ENCODE assay signal across 11 cellular contexts in genomic region chr1:225754940-225755635, GRCh38. TPM values are rescaled to one million over a fixed set of nuclear protein-coding genes. Genes with fewer than 3 reads are reported as not detected.
DNase-seq lines count a peak whose midpoint lies in the region; ATAC-seq and TF ChIP-seq lines count a peak whose summit lies in the region.
"Had no signal": no experiment of that assay in that cellular context is flagged by ENCODE, and none has a peak within 500 bp of the region (broad histone marks: within the 10 kb centered on the region; RNA-seq: fewer than 3 reads in every experiment).

No MANE protein-coding gene starts in this region.

- no peaks in the 10 kb centered on the region for H3K36me3 ChIP-seq in lung (ENCODE audit: control insufficient read depth in 2 of 2, insufficient read depth in 2 of 2, low read length in 2 of 2)

- H3K27ac Mint-ChIP-seq in MCF 10A (ENCODE audit: low read depth, unreplicated experiment), result no peak overlapping the region
- no peak overlapping the region for H3K27ac Mint-ChIP-seq in stimulated activated naive B cell treated with anti-CD40 and anti-IgM and Interleukin-4, amounts not matched to agents 10 μg/mL and 1 μg/mL and 100 μg/mL, for 72 hours
- H3K27ac Mint-ChIP-seq: H9; stimulated activated effector memory CD8-positive, alpha-beta T cell treated with anti-CD3 and anti-CD28 coated beads, Interleukin-12 subunit alpha, Interleukin-12 subunit beta, amount 100 ng/mL, for 72 hours had no signal

- H3K36me3 Mint-ChIP-seq in MCF 10A (ENCODE audit: insufficient read depth, unreplicated experiment), result no peaks in the 10 kb centered on the region
- no peaks in the 10 kb centered on the region for H3K36me3 Mint-ChIP-seq in stimulated activated naive B cell treated with anti-CD40 and anti-IgM and Interleukin-4, amounts not matched to agents 10 μg/mL and 1 μg/mL and 100 μg/mL, for 72 hours
- H3K36me3 Mint-ChIP-seq: stimulated activated effector memory CD8-positive, alpha-beta T cell treated with anti-CD3 and anti-CD28 coated beads, Interleukin-12 subunit alpha, Interleukin-12 subunit beta, amount 100 ng/mL, for 72 hours had no signal

- WGBS in lung, 2 donors, result 30 to 42% methylated on average over 10 of the region's 10 CpGs

- POLR2A ChIA-PET in MCF 10A (lab: Yijun Ruan, JAX), result interaction anchor here (0.7 to 3.5 kb wide), 2 partner anchors 8 to 12 kb away, joined by 3 to 14 read pairs; no protein-coding TSS in a partner anchor

- TF ChIP-seq CTCF in MCF 10A (IDR thresholded peaks at IDR 0.05; ENCODE audit: unreplicated experiment) (no peak), lung (IDR thresholded peaks at IDR 0.05; ENCODE audit: control extremely low read depth, extremely low read depth) (no peak)

- H3K27me3 ChIP-seq in lung (ENCODE audit: control insufficient read depth, insufficient read depth), result no peaks in the 10 kb centered on the region

- CTCF ChIA-PET in MCF 10A (lab: Yijun Ruan, JAX), result interaction anchor here (1.1 to 3.5 kb wide), 2 partner anchors 10 to 17 kb away, joined by 4 to 15 read pairs; no protein-coding TSS in a partner anchor

- no peaks in the 10 kb centered on the region for H3K9me3 Mint-ChIP-seq in MCF 10A (ENCODE audit: unreplicated experiment)
- H3K9me3 Mint-ChIP-seq in stimulated activated naive B cell treated with anti-CD40 and anti-IgM and Interleukin-4, amounts not matched to agents 10 μg/mL and 1 μg/mL and 100 μg/mL, for 72 hours, result no peaks in the 10 kb centered on the region
- H3K9me3 Mint-ChIP-seq: H9; stimulated activated effector memory CD8-positive, alpha-beta T cell treated with anti-CD3 and anti-CD28 coated beads, Interleukin-12 subunit alpha, Interleukin-12 subunit beta, amount 100 ng/mL, for 72 hours had no signal

- no peak overlapping the region for H3K4me3 Mint-ChIP-seq in MCF 10A (ENCODE audit: unreplicated experiment)
- H3K4me3 Mint-ChIP-seq in stimulated activated naive B cell treated with anti-CD40 and anti-IgM and Interleukin-4, amounts not matched to agents 10 μg/mL and 1 μg/mL and 100 μg/mL, for 72 hours, result no peak overlapping the region
- H3K4me3 Mint-ChIP-seq: H9; stimulated activated effector memory CD8-positive, alpha-beta T cell treated with anti-CD3 and anti-CD28 coated beads, Interleukin-12 subunit alpha, Interleukin-12 subunit beta, amount 100 ng/mL, for 72 hours had no signal

- no peak overlapping the region for H3K4me3 ChIP-seq in lung

- no peaks in the 10 kb centered on the region for H3K9me3 ChIP-seq in lung (ENCODE audit: control insufficient read depth in 2 of 2, insufficient read depth in 1 of 2, low read length in 1 of 2)

- H3K4me1 ChIP-seq in lung (ENCODE audit: control insufficient read depth in 2 of 2, insufficient read depth in 2 of 2, low read length in 2 of 2), result peaks cover 0 to 12% of the 10 kb centered on the region in 2 donors

- no peaks in the 10 kb centered on the region for H3K27me3 Mint-ChIP-seq in MCF 10A (ENCODE audit: insufficient read depth, unreplicated experiment)
- H3K27me3 Mint-ChIP-seq in stimulated activated naive B cell treated with anti-CD40 and anti-IgM and Interleukin-4, amounts not matched to agents 10 μg/mL and 1 μg/mL and 100 μg/mL, for 72 hours, result no peaks in the 10 kb centered on the region

- ATAC-seq in lung (ENCODE audit: insufficient read depth, low FRiP score) (peak; percentile 24), HG03135 (IDR thresholded peaks at IDR 0.05; ENCODE audit: unreplicated experiment) (no peak)
- ATAC-seq in stimulated activated naive B cell treated with anti-CD40 and anti-IgM and Interleukin-4, amounts not matched to agents 10 μg/mL and 1 μg/mL and 100 μg/mL, for 72 hours (replicated peaks), result no peak
- ATAC-seq: stimulated activated effector memory CD8-positive, alpha-beta T cell treated with anti-CD3 and anti-CD28 coated beads, Interleukin-12 subunit alpha, Interleukin-12 subunit beta, amount 100 ng/mL, for 72 hours had no signal

- H3K4me1 Mint-ChIP-seq in MCF 10A (ENCODE audit: insufficient read depth, unreplicated experiment), result peaks cover 19% of the 10 kb centered on the region
- H3K4me1 Mint-ChIP-seq in stimulated activated naive B cell treated with anti-CD40 and anti-IgM and Interleukin-4, amounts not matched to agents 10 μg/mL and 1 μg/mL and 100 μg/mL, for 72 hours, result no peaks in the 10 kb centered on the region
- H3K4me1 Mint-ChIP-seq: stimulated activated effector memory CD8-positive, alpha-beta T cell treated with anti-CD3 and anti-CD28 coated beads, Interleukin-12 subunit alpha, Interleukin-12 subunit beta, amount 100 ng/mL, for 72 hours had no signal

- peak; percentile 93 for DNase-seq in AG08395 (ENCODE audit: low spot score)
- DNase-seq in LoVo (ENCODE audit: low spot score), result peak; percentile 33
- peak; percentile 93 for DNase-seq in MCF 10A (ENCODE audit: unreplicated experiment)
- no peak for DNase-seq in lung (ENCODE audit: low spot score)
- DNase-seq in NCI-H1694 treated with DMSO at 0.1 percent for 48 hours (lab: John Stamatoyannopoulos, UW), result no peak
- DNase-seq in stimulated activated naive B cell treated with anti-CD40 and anti-IgM and Interleukin-4, amounts not matched to agents 10 μg/mL and 1 μg/mL and 100 μg/mL, for 72 hours, result no peak
- DNase-seq in superior temporal gyrus (ENCODE audit: extremely low spot score), result no peak
- DNase-seq: activated effector memory CD4-positive, alpha-beta T cell treated with anti-CD3 and anti-CD28 coated beads, Interleukin-2, amount 50 U/mL, for 16 hours; H9 had no signal

- intact Hi-C loops in MCF 10A (cut with micrococcal nuclease), result no loop called here

- BruUV-seq in MCF 10A (replicated peaks; lab: Mats Ljungman, UMichigan), result no TSS peak

- peak overlapping the region; percentile 48 to 75 for H3K27ac ChIP-seq in lung (ENCODE audit: low read depth in 1 of 2, low read length in 1 of 2)

RNA-seq across cellular contexts. Expression of gene SRP9, which starts 22.5 kb away (rescaled TPM):
- total RNA-seq in MCF 10A (2022) (417 and 511 TPM in 2 replicates), lung (100 to 1,000 TPM; 192 to 244 TPM)
- polyA plus RNA-seq in lung, result 100 to 1,000 TPM; 156 to 172 TPM

RNA-seq across cellular contexts. Expression of gene EPHX1, which starts 54.8 kb away (rescaled TPM):
- total RNA-seq in MCF 10A (2022), result 25.0 and 35.8 TPM in 2 replicates
- 100 to 1,000 TPM; 114 to 115 TPM for total RNA-seq in lung
- 10 to 100 TPM; 31.7 to 83.1 TPM for polyA plus RNA-seq in lung

Comparison
In these comparisons a context has a peak if more than half of its experiments do, and no peak if none do; other contexts are left out.
1. DNase-seq: peak in AG08395 (single experiment), LoVo (single experiment) and MCF 10A (single experiment); none in lung (single experiment), NCI-H1694 treated with DMSO at 0.1 percent for 48 hours (single experiment), stimulated activated naive B cell treated with anti-CD40 and anti-IgM and Interleukin-4, amounts not matched to agents 10 μg/mL and 1 μg/mL and 100 μg/mL, for 72 hours (single experiment) and superior temporal gyrus (single experiment).